1 cellular context compared by ENCODE assay signal in the genomic region with DNA sequence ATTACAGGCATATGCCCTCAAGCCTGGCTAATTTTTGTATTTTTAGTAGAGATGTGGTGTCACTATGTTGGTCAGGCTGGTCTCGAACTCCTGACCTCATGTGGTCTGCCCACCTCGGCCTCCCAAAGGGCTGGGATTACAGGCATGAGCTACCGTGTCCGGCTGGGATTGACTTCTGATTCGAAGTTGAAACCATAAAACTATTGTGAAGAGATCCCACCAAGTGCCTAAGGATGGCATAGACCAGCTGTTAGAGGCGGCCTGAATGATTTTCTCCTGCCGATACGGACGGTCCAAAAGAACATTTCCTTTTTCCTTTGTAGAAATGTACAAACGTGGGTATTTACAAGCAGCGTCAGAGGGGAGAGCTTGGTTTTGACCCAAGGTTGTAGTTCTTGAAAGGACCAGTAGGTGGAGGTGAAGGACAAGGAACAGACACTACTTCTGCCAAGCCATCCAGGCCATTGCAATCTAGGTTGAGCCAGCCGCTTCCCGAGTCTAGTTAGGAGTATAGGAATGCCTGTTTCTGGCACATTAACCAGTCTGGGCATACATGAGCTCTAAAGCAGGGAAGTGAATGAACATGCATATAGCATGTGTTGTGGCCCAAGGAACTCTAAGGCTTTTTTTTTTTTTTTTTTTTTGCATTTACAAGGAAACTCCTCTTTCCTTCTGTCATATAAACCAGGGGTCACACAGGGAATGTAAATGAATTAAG.
TF ChIP-seq lines count a peak whose summit lies in the region.

No MANE protein-coding gene starts in this region.

TF ChIP-seq in SK-N-SH, 30 proteins besides CTCF, POLR2A, EP300 and RAD21 (continued from another document):
- TF ChIP-seq, protein P1, sequence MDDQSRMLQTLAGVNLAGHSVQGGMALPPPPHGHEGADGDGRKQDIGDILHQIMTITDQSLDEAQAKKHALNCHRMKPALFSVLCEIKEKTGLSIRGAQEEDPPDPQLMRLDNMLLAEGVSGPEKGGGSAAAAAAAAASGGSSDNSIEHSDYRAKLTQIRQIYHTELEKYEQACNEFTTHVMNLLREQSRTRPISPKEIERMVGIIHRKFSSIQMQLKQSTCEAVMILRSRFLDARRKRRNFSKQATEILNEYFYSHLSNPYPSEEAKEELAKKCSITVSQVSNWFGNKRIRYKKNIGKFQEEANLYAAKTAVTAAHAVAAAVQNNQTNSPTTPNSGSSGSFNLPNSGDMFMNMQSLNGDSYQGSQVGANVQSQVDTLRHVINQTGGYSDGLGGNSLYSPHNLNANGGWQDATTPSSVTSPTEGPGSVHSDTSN (IDR thresholded peaks at IDR 0.05) = no peak
- TF ChIP-seq RCOR1 (IDR thresholded peaks at IDR 0.05; ENCODE audit: low read length) (0 out of 2 replicates have a peak, but pooled peaks have one; percentile 17), SMC3 (IDR thresholded peaks at IDR 0.05; ENCODE audit: low read depth, low read length) (peak; percentile 92), TEAD4 (IDR thresholded peaks at IDR 0.05; ENCODE audit: borderline replicate concordance, insufficient read depth) (no peak), YY1 (IDR thresholded peaks at IDR 0.05; ENCODE audit: low read depth) (no peak), FOSL2 (IDR thresholded peaks at IDR 0.05; ENCODE audit: borderline replicate concordance, low read depth) (no peak), NRF1 (IDR thresholded peaks at IDR 0.05; ENCODE audit: low read depth, low read length) (no peak), MEF2A (IDR thresholded peaks at IDR 0.05; ENCODE audit: borderline replicate concordance, low read depth) (no peak), CHD2 (IDR thresholded peaks at IDR 0.05; ENCODE audit: low read length, partially characterized antibody) (no peak)
- TF ChIP-seq, protein P2, sequence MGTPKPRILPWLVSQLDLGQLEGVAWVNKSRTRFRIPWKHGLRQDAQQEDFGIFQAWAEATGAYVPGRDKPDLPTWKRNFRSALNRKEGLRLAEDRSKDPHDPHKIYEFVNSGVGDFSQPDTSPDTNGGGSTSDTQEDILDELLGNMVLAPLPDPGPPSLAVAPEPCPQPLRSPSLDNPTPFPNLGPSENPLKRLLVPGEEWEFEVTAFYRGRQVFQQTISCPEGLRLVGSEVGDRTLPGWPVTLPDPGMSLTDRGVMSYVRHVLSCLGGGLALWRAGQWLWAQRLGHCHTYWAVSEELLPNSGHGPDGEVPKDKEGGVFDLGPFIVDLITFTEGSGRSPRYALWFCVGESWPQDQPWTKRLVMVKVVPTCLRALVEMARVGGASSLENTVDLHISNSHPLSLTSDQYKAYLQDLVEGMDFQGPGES (IDR thresholded peaks at IDR 0.05; ENCODE audit: low read depth, low read length) = no peak
- TF ChIP-seq, protein P3, sequence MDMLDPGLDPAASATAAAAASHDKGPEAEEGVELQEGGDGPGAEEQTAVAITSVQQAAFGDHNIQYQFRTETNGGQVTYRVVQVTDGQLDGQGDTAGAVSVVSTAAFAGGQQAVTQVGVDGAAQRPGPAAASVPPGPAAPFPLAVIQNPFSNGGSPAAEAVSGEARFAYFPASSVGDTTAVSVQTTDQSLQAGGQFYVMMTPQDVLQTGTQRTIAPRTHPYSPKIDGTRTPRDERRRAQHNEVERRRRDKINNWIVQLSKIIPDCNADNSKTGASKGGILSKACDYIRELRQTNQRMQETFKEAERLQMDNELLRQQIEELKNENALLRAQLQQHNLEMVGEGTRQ (IDR thresholded peaks at IDR 0.05; ENCODE audit: borderline replicate concordance, low read depth, low read length) = no peak
